Comparison of ENCODE assay signal across 2 cellular contexts in the genomic region with DNA sequence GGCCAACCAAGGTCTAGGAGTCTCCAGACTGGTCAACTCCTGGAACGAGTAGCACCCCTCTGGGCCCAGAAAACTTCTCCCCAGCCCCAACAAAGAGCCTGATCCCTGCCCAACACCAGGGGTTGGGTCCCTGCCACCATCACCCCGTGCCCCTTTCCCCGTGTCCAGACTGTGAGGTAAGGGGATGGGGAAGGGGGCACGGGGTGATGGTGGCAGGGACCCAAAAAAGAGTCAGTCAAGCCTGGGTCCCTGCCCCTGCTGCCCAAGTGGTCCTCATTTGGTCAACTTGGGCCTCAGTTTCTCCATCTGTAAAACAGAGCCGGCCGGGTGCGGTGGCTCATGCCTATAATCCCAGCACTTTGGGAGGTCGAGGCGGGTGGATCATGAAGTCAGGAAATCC.
TF ChIP-seq lines count a peak whose summit lies in the region.

No MANE protein-coding gene starts in this region.

TF ChIP-seq in H1, 55 proteins besides CTCF, POLR2A, EP300 and RAD21:
- TF ChIP-seq RXRA (IDR thresholded peaks at IDR 0.05; ENCODE audit: insufficient read depth, low read depth, low read length) (no peak), SUZ12 (IDR thresholded peaks at IDR 0.05; ENCODE audit: low read length) (no peak)

TF ChIP-seq in GM12891, 5 proteins besides CTCF, POLR2A, EP300 and RAD21:
- TF ChIP-seq POU2F2 (IDR thresholded peaks at IDR 0.05; ENCODE audit: low read depth, low read length) (no peak), PAX5 (IDR thresholded peaks at IDR 0.05; ENCODE audit: insufficient read depth, low read length, severe bottlenecking) (no peak), SPI1 (IDR thresholded peaks at IDR 0.05; ENCODE audit: low read depth, low read length) (no peak), TAF1 (IDR thresholded peaks at IDR 0.05; ENCODE audit: low read depth, low read length) (no peak), POLR2AphosphoS5 (IDR thresholded peaks at IDR 0.05; ENCODE audit: low read depth, low read length) (no peak)
TF ChIP-seq in GM12891: peak in this region for 0.
